ENCODE assay signal across 12 cellular contexts in genomic region chr15:81298606-81299005, GRCh38. TPM values are rescaled to one million over a fixed set of nuclear protein-coding genes. Genes with fewer than 3 reads are reported as not detected.
DNase-seq lines count a peak whose midpoint lies in the region; ATAC-seq and TF ChIP-seq lines count a peak whose summit lies in the region.
"Had no signal": no experiment of that assay in that cellular context is flagged by ENCODE, and none has a peak within 500 bp of the region (broad histone marks: within the 10 kb centered on the region; RNA-seq: fewer than 3 reads in every experiment).

No MANE protein-coding gene starts in this region.

- no peak for TF ChIP-seq POLR2A in NB4 (IDR thresholded peaks at IDR 0.05; ENCODE audit: extremely low read depth, insufficient read length)

- peak overlapping the region; percentile 94 for H3K4me3 Mint-ChIP-seq in activated CD4-positive, alpha-beta T cell treated with anti-CD3 and anti-CD28 coated beads, Interleukin-2, amount 10 ng/mL, durations not matched to agents 24 days and 14 days
- H3K4me3 Mint-ChIP-seq in dendritic cell treated with granulocyte-macrophage colony-stimulating factor and Interleukin-4, amounts not matched to agents 40 ng/mL and 50 ng/mL, for 4 days, result peak overlapping the region; percentile 99
- H3K4me3 Mint-ChIP-seq in stimulated activated naive B cell treated with anti-CD40 and anti-IgM and Interleukin-4, amounts not matched to agents 10 μg/mL and 1 μg/mL and 100 μg/mL, for 72 hours, result peak overlapping the region; percentile 89 to 97

- H3K9me3 Mint-ChIP-seq in activated CD4-positive, alpha-beta T cell treated with anti-CD3 and anti-CD28 coated beads, Interleukin-2, amount 10 ng/mL, durations not matched to agents 24 days and 14 days, result no peaks in the 10 kb centered on the region
- H3K9me3 Mint-ChIP-seq in dendritic cell treated with granulocyte-macrophage colony-stimulating factor and Interleukin-4, amounts not matched to agents 40 ng/mL and 50 ng/mL, for 4 days, result no peaks in the 10 kb centered on the region
- H3K9me3 Mint-ChIP-seq in stimulated activated naive B cell treated with anti-CD40 and anti-IgM and Interleukin-4, amounts not matched to agents 10 μg/mL and 1 μg/mL and 100 μg/mL, for 72 hours, result no peaks in the 10 kb centered on the region

- peaks cover 81% of the 10 kb centered on the region for H3K4me1 Mint-ChIP-seq in activated CD4-positive, alpha-beta T cell treated with anti-CD3 and anti-CD28 coated beads, Interleukin-2, amount 10 ng/mL, durations not matched to agents 24 days and 14 days
- peaks cover 99% of the 10 kb centered on the region for H3K4me1 Mint-ChIP-seq in dendritic cell treated with granulocyte-macrophage colony-stimulating factor and Interleukin-4, amounts not matched to agents 40 ng/mL and 50 ng/mL, for 4 days (ENCODE audit: low read depth)
- H3K4me1 Mint-ChIP-seq in stimulated activated naive B cell treated with anti-CD40 and anti-IgM and Interleukin-4, amounts not matched to agents 10 μg/mL and 1 μg/mL and 100 μg/mL, for 72 hours, result peaks cover 83 to 100% of the 10 kb centered on the region in 2 donors

- TF ChIP-seq CTCF in NB4 (IDR thresholded peaks at IDR 0.05; ENCODE audit: low read depth, low read length), result no peak

- DNase-seq in activated CD4-positive, alpha-beta T cell treated with anti-CD3 and anti-CD28 coated beads, Interleukin-2, amount 10 ng/mL, durations not matched to agents 24 days and 14 days, result peak; percentile 69
- no peak for DNase-seq in activated CD4-positive, alpha-beta T cell treated with anti-CD3 and anti-CD28 coated beads, Interleukin-2, amount 50 U/mL, for 4 hours
- no peak for DNase-seq in NB4 (ENCODE audit: low read depth)
- DNase-seq in stimulated activated naive B cell treated with anti-CD40 and anti-IgM and Interleukin-4, amounts not matched to agents 10 μg/mL and 1 μg/mL and 100 μg/mL, for 72 hours, result no peak
- no peak for DNase-seq in hypothalamus (lab: John Stamatoyannopoulos, UW)
- DNase-seq in AG08396 (ENCODE audit: low spot score), result no peak
- DNase-seq: DMS79; NCI-H510A treated with DMSO at 0.1 percent for 48 hours; SHP77 treated with DMSO at 0.1 percent for 48 hours; stimulated activated CD4-positive, alpha-beta T cell treated with anti-CD3 and anti-CD28 coated beads, Interleukin-4, amount 100 ng/mL, for 1 hour had no signal

- H3K4me3 ChIP-seq in NB4 (ENCODE audit: low read depth, low read length), result peak overlapping the region; percentile 6

- peak overlapping the region; percentile 95 for H3K27ac Mint-ChIP-seq in activated CD4-positive, alpha-beta T cell treated with anti-CD3 and anti-CD28 coated beads, Interleukin-2, amount 10 ng/mL, durations not matched to agents 24 days and 14 days
- H3K27ac Mint-ChIP-seq in dendritic cell treated with granulocyte-macrophage colony-stimulating factor and Interleukin-4, amounts not matched to agents 40 ng/mL and 50 ng/mL, for 4 days, result peak overlapping the region; percentile 93
- peak overlapping the region; percentile 99 for H3K27ac Mint-ChIP-seq in stimulated activated naive B cell treated with anti-CD40 and anti-IgM and Interleukin-4, amounts not matched to agents 10 μg/mL and 1 μg/mL and 100 μg/mL, for 72 hours

- no peaks in the 10 kb centered on the region for H3K27me3 Mint-ChIP-seq in activated CD4-positive, alpha-beta T cell treated with anti-CD3 and anti-CD28 coated beads, Interleukin-2, amount 10 ng/mL, durations not matched to agents 24 days and 14 days
- no peaks in the 10 kb centered on the region for H3K27me3 Mint-ChIP-seq in dendritic cell treated with granulocyte-macrophage colony-stimulating factor and Interleukin-4, amounts not matched to agents 40 ng/mL and 50 ng/mL, for 4 days
- H3K27me3 Mint-ChIP-seq in stimulated activated naive B cell treated with anti-CD40 and anti-IgM and Interleukin-4, amounts not matched to agents 10 μg/mL and 1 μg/mL and 100 μg/mL, for 72 hours, result no peaks in the 10 kb centered on the region

- intact Hi-C loops in activated CD4-positive, alpha-beta T cell treated with anti-CD3 and anti-CD28 coated beads, Interleukin-2, amount 10 ng/mL, durations not matched to agents 24 days and 14 days (cut with micrococcal nuclease), result loop anchor here (10.0 kb wide), 1 partner anchor 494 kb away; no protein-coding TSS in a partner anchor
- intact Hi-C loops in dendritic cell treated with granulocyte-macrophage colony-stimulating factor and Interleukin-4, amounts not matched to agents 40 ng/mL and 50 ng/mL, for 4 days (cut with micrococcal nuclease), result no loop called here

- peaks cover 71% of the 10 kb centered on the region for H3K36me3 Mint-ChIP-seq in activated CD4-positive, alpha-beta T cell treated with anti-CD3 and anti-CD28 coated beads, Interleukin-2, amount 10 ng/mL, durations not matched to agents 24 days and 14 days (ENCODE audit: low read depth)
- peaks cover 62% of the 10 kb centered on the region for H3K36me3 Mint-ChIP-seq in dendritic cell treated with granulocyte-macrophage colony-stimulating factor and Interleukin-4, amounts not matched to agents 40 ng/mL and 50 ng/mL, for 4 days (ENCODE audit: low read depth)
- peaks cover 65 to 91% of the 10 kb centered on the region in 2 donors for H3K36me3 Mint-ChIP-seq in stimulated activated naive B cell treated with anti-CD40 and anti-IgM and Interleukin-4, amounts not matched to agents 10 μg/mL and 1 μg/mL and 100 μg/mL, for 72 hours

- ATAC-seq in stimulated activated naive B cell treated with anti-CD40 and anti-IgM and Interleukin-4, amounts not matched to agents 10 μg/mL and 1 μg/mL and 100 μg/mL, for 72 hours (replicated peaks), result no peak
- ATAC-seq in GM19463 (IDR thresholded peaks at IDR 0.05; ENCODE audit: unreplicated experiment), result no peak

RNA-seq across cellular contexts. Expression of gene STARD5, which starts 25.3 kb away (rescaled TPM):
- total RNA-seq in activated CD4-positive, alpha-beta T cell treated with anti-CD3 and anti-CD28 coated beads, Interleukin-2, amount 10 ng/mL, durations not matched to agents 24 days and 14 days, result 4.6 and 5.8 TPM in 2 replicates
